In the genomic region with DNA sequence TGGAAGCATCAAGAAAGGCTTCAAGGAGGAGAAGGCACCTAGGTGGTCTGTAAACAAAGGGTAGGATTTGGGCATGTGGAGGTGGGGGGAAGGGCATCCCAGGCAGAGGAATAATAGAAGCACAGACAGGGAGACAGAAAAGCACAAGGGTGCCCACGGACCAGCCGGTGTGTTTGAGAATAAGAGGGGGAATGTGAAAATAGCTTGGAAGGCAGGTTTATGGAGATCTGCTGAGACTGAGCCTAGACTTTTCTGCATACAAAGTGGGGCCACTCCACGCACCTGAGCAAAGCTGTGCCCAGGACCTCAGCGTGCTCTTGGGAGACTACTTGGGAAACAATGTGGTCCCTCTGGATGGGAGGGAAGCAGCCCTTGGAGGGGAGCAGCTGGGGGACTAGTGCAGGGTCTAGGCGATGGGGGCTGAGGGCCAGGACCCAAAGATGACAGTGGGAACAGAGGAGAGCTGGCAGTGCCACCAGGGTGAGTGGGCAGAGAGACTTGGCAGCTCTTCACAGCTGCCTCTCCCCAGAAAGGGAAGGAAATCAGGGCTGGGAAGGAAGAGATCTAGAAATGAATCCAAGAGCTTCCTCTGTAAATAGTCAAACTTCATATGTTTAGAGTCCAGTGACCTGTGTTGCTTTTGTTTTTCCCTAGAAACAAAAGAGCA, we compare ENCODE assay signal across 19 cellular contexts.
DNase-seq lines count a peak whose midpoint lies in the region; ATAC-seq and TF ChIP-seq lines count a peak whose summit lies in the region.
"Had no signal": no experiment of that assay in that cellular context is flagged by ENCODE, and none has a peak within 500 bp of the region (broad histone marks: within the 10 kb centered on the region; RNA-seq: fewer than 3 reads in every experiment).

No MANE protein-coding gene starts in this region.

- H3K9me3 ChIP-seq in OCI-LY7 (ENCODE audit: low read length) (no peaks in the 10 kb centered on the region), endodermal cell (ENCODE audit: control insufficient read depth, low read length) (no peaks in the 10 kb centered on the region)
- H3K9me3 ChIP-seq: sigmoid colon, SJSA1, uterus had no signal

- no TSS peak for BruUV-seq in OCI-LY7 (replicated peaks; lab: Mats Ljungman, UMichigan)

- H3K4me3 ChIP-seq in OCI-LY7 (ENCODE audit: low read depth, low read length, poor library complexity, severe bottlenecking) (peak overlapping the region; percentile 43), endodermal cell (ENCODE audit: low read length) (no peak overlapping the region), H7 (ENCODE audit: insufficient read depth, low read depth, low read length) (no peak overlapping the region)
- H3K4me3 ChIP-seq: PC-9, sigmoid colon, SJSA1, uterus had no signal

- DNase-seq in CD14-positive monocyte (ENCODE audit: low spot score) (no peak), OCI-LY7 (ENCODE audit: low spot score) (no peak), endodermal cell (no peak), nephron progenitor cell (no peak), NCI-H1930 (lab: John Stamatoyannopoulos, UW) (no peak), H7 (no peak), germinal center (ENCODE audit: low spot score) (no peak)
- DNase-seq: GOT3; KG1; NCI-H1092; NCI-H524; nucleus accumbens; PC-9; sigmoid colon; stimulated activated CD4-positive, alpha-beta T cell treated with anti-CD3 and anti-CD28 coated beads, Interleukin-1b, Interleukin-23, amount 100 ng/mL, for 48 hours; uterus had no signal

- no peak for ATAC-seq in HG02870 (IDR thresholded peaks at IDR 0.05; ENCODE audit: unreplicated experiment)

- WGBS in endodermal cell (ENCODE audit: insufficient coverage in 1 of 2, insufficient read length in 1 of 2), 2 experiments = 79 to 91% methylated on average over 3 to 5 of the region's 5 CpGs

- H3K36me3 ChIP-seq in OCI-LY7 (ENCODE audit: insufficient read depth, low read length) (0 out of 2 replicates have a peak, but pooled peaks cover 5% of the 10 kb centered on the region), endodermal cell (ENCODE audit: control insufficient read depth, insufficient read depth, low read length) (no peaks in the 10 kb centered on the region), H7 (replicated peaks; ENCODE audit: control insufficient read depth, insufficient read depth, low read length) (no peaks in the 10 kb centered on the region)
- H3K36me3 ChIP-seq: sigmoid colon, SJSA1, uterus had no signal

- peaks cover 84% of the 10 kb centered on the region for H3K4me1 ChIP-seq in OCI-LY7 (ENCODE audit: insufficient read depth, low read length, poor library complexity, severe bottlenecking)
- peaks cover 10% of the 10 kb centered on the region for H3K4me1 ChIP-seq in endodermal cell (ENCODE audit: control insufficient read depth, insufficient read depth, low read length)
- H3K4me1 ChIP-seq: SJSA1, uterus had no signal

- H3K27ac Mint-ChIP-seq in CD14-positive monocyte (peak overlapping the region in 5 of 7 donors; percentile 4 to 70 (median 31)), endodermal cell (peak overlapping the region; percentile 70), nephron progenitor cell (peak overlapping the region; percentile 47)
- H3K27ac Mint-ChIP-seq: activated T-helper 2 cell treated with anti-CD3 and anti-CD28 coated beads, Interferon-gamma antibody, Interleukin-2, Interleukin-4, amounts not matched to agents 10 μg/mL and 5 μg/mL and 100 μg/mL, durations not matched to agents 14 hours and 24 hours and 36 hours had no signal

- POLR2A ChIA-PET in OCI-LY7 (lab: Charles Lee) = no interaction called here

- intact Hi-C loops in CD14-positive monocyte (cut with micrococcal nuclease) = no loop called here
- intact Hi-C loops in OCI-LY7 (cut with micrococcal nuclease; ENCODE audit: unreplicated experiment) = no loop called here

- no peaks in the 10 kb centered on the region for H3K79me2 ChIP-seq in OCI-LY7 (ENCODE audit: insufficient read depth, low read depth, low read length)

- H3K27me3 Mint-ChIP-seq in CD14-positive monocyte (ENCODE audit: low read depth in 3 of 3) (peaks cover 0 to 7% (median 2%) of the 10 kb centered on the region in 3 donors), endodermal cell (ENCODE audit: insufficient read depth) (no peaks in the 10 kb centered on the region), nephron progenitor cell (ENCODE audit: low read depth, poor library complexity) (no peaks in the 10 kb centered on the region)

- H3K9me3 Mint-ChIP-seq in CD14-positive monocyte (no peaks in the 10 kb centered on the region), endodermal cell (no peaks in the 10 kb centered on the region), nephron progenitor cell (no peaks in the 10 kb centered on the region)
- H3K9me3 Mint-ChIP-seq: activated T-helper 2 cell treated with anti-CD3 and anti-CD28 coated beads, Interferon-gamma antibody, Interleukin-2, Interleukin-4, amounts not matched to agents 10 μg/mL and 5 μg/mL and 100 μg/mL, durations not matched to agents 14 hours and 24 hours and 36 hours had no signal

- no peaks in the 10 kb centered on the region for H3K9me2 ChIP-seq in OCI-LY7 (ENCODE audit: insufficient read depth, low read length)

- H3K4me2 ChIP-seq in OCI-LY7 (ENCODE audit: low read length) = peak overlapping the region; percentile 66
- H3K4me2 ChIP-seq: PC-9 had no signal

- no peak for TF ChIP-seq CTCF in CD14-positive monocyte (IDR thresholded peaks at IDR 0.05)
- no peak for TF ChIP-seq CTCF in OCI-LY7 (conservative IDR thresholded peaks at IDR 0.05; ENCODE audit: low read length)
- TF ChIP-seq CTCF in endodermal cell (conservative IDR thresholded peaks at IDR 0.05) = no peak
- no peak for TF ChIP-seq CTCF in nephron progenitor cell (IDR thresholded peaks at IDR 0.05)

- H3K9ac ChIP-seq in endodermal cell (ENCODE audit: extremely low read depth, low read length, poor library complexity, severe bottlenecking) = no peak overlapping the region

- peaks cover 6 to 19% of the 10 kb centered on the region in 2 donors for H3K36me3 Mint-ChIP-seq in CD14-positive monocyte
- H3K36me3 Mint-ChIP-seq in endodermal cell (ENCODE audit: low read depth) = no peaks in the 10 kb centered on the region
- H3K36me3 Mint-ChIP-seq in nephron progenitor cell (ENCODE audit: low read depth) = no peaks in the 10 kb centered on the region

- no peaks in the 10 kb centered on the region for H4K20me1 ChIP-seq in OCI-LY7 (ENCODE audit: insufficient read depth, low read length)

- CTCF ChIA-PET in OCI-LY7 (lab: Charles Lee; ENCODE audit: unreplicated experiment) = no interaction called here

- peaks cover 16% of the 10 kb centered on the region for H3K4me1 Mint-ChIP-seq in CD14-positive monocyte
- peaks cover 25% of the 10 kb centered on the region for H3K4me1 Mint-ChIP-seq in endodermal cell
- H3K4me1 Mint-ChIP-seq in nephron progenitor cell = peaks cover 20% of the 10 kb centered on the region

- no peak overlapping the region for H2AFZ ChIP-seq in OCI-LY7 (ENCODE audit: low read length)
- H2AFZ ChIP-seq: PC-9 had no signal

- H3K27me3 ChIP-seq in endodermal cell (ENCODE audit: control insufficient read depth, insufficient read depth, low read length, poor library complexity, severe bottlenecking) = no peaks in the 10 kb centered on the region
- H3K27me3 ChIP-seq in H7 (ENCODE audit: control insufficient read depth, insufficient read depth, low read length) = no peaks in the 10 kb centered on the region
- H3K27me3 ChIP-seq: sigmoid colon, SJSA1, uterus had no signal

- no peak overlapping the region for H3K4me3 Mint-ChIP-seq in CD14-positive monocyte
- H3K4me3 Mint-ChIP-seq in endodermal cell = no peak overlapping the region
- H3K4me3 Mint-ChIP-seq in nephron progenitor cell = no peak overlapping the region

- H3K27ac ChIP-seq in OCI-LY7 (ENCODE audit: low read depth, low read length, poor library complexity, severe bottlenecking) (peak overlapping the region; percentile 100), endodermal cell (ENCODE audit: low read depth, low read length) (peak overlapping the region; percentile 18)
- H3K27ac ChIP-seq: PC-9, sigmoid colon, SJSA1, uterus had no signal
